Comparison of ENCODE assay signal across 20 cellular contexts in genomic region chr3:13407926-13408325, GRCh38.
"Had no signal": no experiment of that assay in that cellular context is flagged by ENCODE, and none has a peak within 500 bp of the region (broad histone marks: within the 10 kb centered on the region; RNA-seq: fewer than 3 reads in every experiment).

No MANE protein-coding gene starts in this region.

- DNase-seq: activated CD4-positive, alpha-beta memory T cell treated with anti-CD3 and anti-CD28 coated beads, Interleukin-2, amount 10 ng/mL, durations not matched to agents 7 days and 5 days; activated CD4-positive, alpha-beta T cell treated with anti-CD3 and anti-CD28 coated beads for 48 hours; activated CD4-positive, CD25-positive, alpha-beta regulatory T cell; activated effector memory CD4-positive, alpha-beta T cell treated with anti-CD3 and anti-CD28 coated beads, Interleukin-2, amount 50 U/mL, for 16 hours; activated naive CD8-positive, alpha-beta T cell treated with anti-CD3 and anti-CD28 coated beads, Interleukin-2, amount 10 ng/mL, durations not matched to agents 7 days and 5 days; activated T-cell treated with anti-CD3 and anti-CD28 coated beads, Interleukin-2, amount 50 U/mL, for 4 hours; anterior cingulate cortex; caudate nucleus; colonic mucosa; left ventricle myocardium superior; ovary; psoas muscle; right cardiac atrium; stimulated activated naive CD8-positive, alpha-beta T cell treated with anti-CD3 and anti-CD28 coated beads, Interleukin-15, amount 100 ng/mL, for 72 hours; T-cell; transverse colon; uterus had no signal

- H3K4me1 ChIP-seq: colonic mucosa, psoas muscle, suprapubic skin, transverse colon, uterus had no signal

- H3K27ac ChIP-seq: colonic mucosa, ovary, psoas muscle, skin epidermis, suprapubic skin, transverse colon, uterus had no signal

- H3K27ac Mint-ChIP-seq: brain had no signal

- H3K36me3 ChIP-seq: colonic mucosa, ovary, suprapubic skin, transverse colon, uterus had no signal

- H3K27me3 Mint-ChIP-seq: activated CD4-positive, alpha-beta memory T cell treated with anti-CD3 and anti-CD28 coated beads, Interleukin-2, amount 10 ng/mL, durations not matched to agents 7 days and 5 days; activated naive CD8-positive, alpha-beta T cell treated with anti-CD3 and anti-CD28 coated beads, Interleukin-2, amount 10 ng/mL, durations not matched to agents 7 days and 5 days; brain; stimulated activated naive CD8-positive, alpha-beta T cell treated with anti-CD3 and anti-CD28 coated beads, Interleukin-15, amount 100 ng/mL, for 72 hours; T-cell had no signal

- H3K9me3 ChIP-seq: colonic mucosa, psoas muscle had no signal

- H3K27me3 ChIP-seq: colonic mucosa, ovary, suprapubic skin, transverse colon, uterus had no signal

- H3K4me3 ChIP-seq: colonic mucosa, ovary, psoas muscle, skin epidermis, suprapubic skin, transverse colon, uterus had no signal

- H3K4me3 Mint-ChIP-seq: activated CD4-positive, alpha-beta memory T cell treated with anti-CD3 and anti-CD28 coated beads, Interleukin-2, amount 10 ng/mL, durations not matched to agents 7 days and 5 days; activated naive CD8-positive, alpha-beta T cell treated with anti-CD3 and anti-CD28 coated beads, Interleukin-2, amount 10 ng/mL, durations not matched to agents 7 days and 5 days; activated T-cell treated with anti-CD3 and anti-CD28 coated beads, Interleukin-2, amount 50 U/mL, for 4 hours; brain; stimulated activated naive CD8-positive, alpha-beta T cell treated with anti-CD3 and anti-CD28 coated beads, Interleukin-15, amount 100 ng/mL, for 72 hours; T-cell had no signal

- ATAC-seq: activated T-cell treated with anti-CD3 and anti-CD28 coated beads, Interleukin-2, amount 50 U/mL, for 4 hours; left ventricle myocardium superior; psoas muscle; right cardiac atrium; stimulated activated naive CD8-positive, alpha-beta T cell treated with anti-CD3 and anti-CD28 coated beads, Interleukin-15, amount 100 ng/mL, for 72 hours; T-cell had no signal

- H3K9me3 Mint-ChIP-seq: stimulated activated naive CD8-positive, alpha-beta T cell treated with anti-CD3 and anti-CD28 coated beads, Interleukin-15, amount 100 ng/mL, for 72 hours had no signal
